Comparison of ENCODE assay signal across 8 cellular contexts in genomic region chr7:34748244-34749039, GRCh38.
DNase-seq lines count a peak whose midpoint lies in the region; ATAC-seq lines count a peak whose summit lies in the region.

No MANE protein-coding gene starts in this region.

- DNase-seq in DMS 273 (lab: John Stamatoyannopoulos, UW; ENCODE audit: unreplicated experiment) (peak; percentile 95), LoVo (ENCODE audit: low spot score) (peak; percentile 100), astrocyte of the hippocampus (ENCODE audit: low read depth, low spot score) (peak; percentile 96), left lobe of liver (ENCODE audit: low spot score) (peak; percentile 51)
- no peak for DNase-seq in activated CD8-positive, alpha-beta memory T cell treated with anti-CD3 and anti-CD28 coated beads, Interleukin-2, amount 50 U/mL, for 4 hours
- no peak for DNase-seq in activated T-cell treated with anti-CD3 and anti-CD28 coated beads, Interleukin-2, amount 50 U/mL, for 48 hours
- no peak for DNase-seq in stimulated activated CD4-positive, alpha-beta T cell treated with anti-CD3 and anti-CD28 coated beads, Interleukin-2, amount 100 ng/mL, for 24 hours

- ATAC-seq in left lobe of liver (peak; percentile 64), HG03159 (IDR thresholded peaks at IDR 0.05; ENCODE audit: unreplicated experiment) (no peak)

Comparison
In these comparisons a context has a peak if more than half of its experiments do, and no peak if none do; other contexts are left out.
1. DNase-seq: peak in DMS 273 (single experiment), LoVo (single experiment), astrocyte of the hippocampus (single experiment) and left lobe of liver (single experiment); none in activated CD8-positive, alpha-beta memory T cell treated with anti-CD3 and anti-CD28 coated beads, Interleukin-2, amount 50 U/mL, for 4 hours (single experiment), activated T-cell treated with anti-CD3 and anti-CD28 coated beads, Interleukin-2, amount 50 U/mL, for 48 hours (0 of 2) and stimulated activated CD4-positive, alpha-beta T cell treated with anti-CD3 and anti-CD28 coated beads, Interleukin-2, amount 100 ng/mL, for 24 hours (0 of 2).